8 cellular contexts compared by ENCODE assay signal in genomic region chr5:160008877-160009590, GRCh38. TPM values are rescaled to one million over a fixed set of nuclear protein-coding genes. Genes with fewer than 3 reads are reported as not detected.
DNase-seq lines count a peak whose midpoint lies in the region; ATAC-seq, FAIRE-seq and TF ChIP-seq lines count a peak whose summit lies in the region.

Gene TTC1, plus strand, starts transcription at chr5:160009139. Its CDS starts 1,390 bp downstream, at chr5:160010529.

- H3K4me3 Mint-ChIP-seq in CD14-positive monocyte: peak within 1 kb of the TSS; percentile 95 to 98

- peaks cover 19% of the 10 kb centered on the region for H3K4me1 Mint-ChIP-seq in CD14-positive monocyte

- CTCF ChIA-PET in HepG2 (lab: Yijun Ruan, JAX; ENCODE audit: low intra/inter-chr PET ratio, low total read pairs): no interaction called here

- peak within 1 kb of the TSS; percentile 70 for H3K27ac ChIP-seq in HepG2 (ENCODE audit: extremely low read length, insufficient read depth, low read length)

- TSS peak; percentile 77 for BruUV-seq in HepG2 (replicated peaks; lab: Mats Ljungman, UMichigan)

- WGBS in HepG2 (ENCODE audit: low lambda C conversion rate): under 1% methylated on average over 28 of the region's 31 CpGs

- H3K9me3 ChIP-seq in HepG2 (ENCODE audit: low read length): no peaks in the 10 kb centered on the region

- peak; percentile 100 for ATAC-seq in GM19395 (IDR thresholded peaks at IDR 0.05; ENCODE audit: unreplicated experiment)
- ATAC-seq in HG03565 (IDR thresholded peaks at IDR 0.05; ENCODE audit: unreplicated experiment): peak; percentile 99
- peak; percentile 98 for ATAC-seq in HepG2

- H4K20me1 ChIP-seq in HepG2 (ENCODE audit: insufficient read depth, low read length): no peaks in the 10 kb centered on the region

- peaks cover 23% of the 10 kb centered on the region for H3K79me2 ChIP-seq in HepG2 (ENCODE audit: insufficient read depth, low read length)

- H3K27ac Mint-ChIP-seq in CD14-positive monocyte: peak within 1 kb of the TSS; percentile 99 to 100 (median 99)

- TF ChIP-seq CTCF in CD14-positive monocyte (IDR thresholded peaks at IDR 0.05): no peak
- no peak for TF ChIP-seq CTCF in HepG2 (CRISPR knock-in tag; IDR thresholded peaks at IDR 0.05)

- H3K27me3 ChIP-seq in HepG2 (ENCODE audit: control insufficient read depth in 1 of 2, insufficient read depth in 2 of 2, low read length in 2 of 2): no peaks in the 10 kb centered on the region; a peak in 1 of 5 replicates

- FAIRE-seq in HepG2 (lab: Jason Lieb, UNC): peak; percentile 100

- H3K36me3 Mint-ChIP-seq in CD14-positive monocyte: peaks cover 20 to 35% of the 10 kb centered on the region in 2 donors

- H3K4me2 ChIP-seq in HepG2 (ENCODE audit: low read depth, low read length): peak within 1 kb of the TSS; percentile 90

- H3K4me1 ChIP-seq in HepG2 (ENCODE audit: insufficient read depth, low read length): peaks cover 44% of the 10 kb centered on the region

- intact Hi-C loops in CD14-positive monocyte (cut with micrococcal nuclease) (loop anchor here in 1 of 2 donors (5.0 to 10.0 kb wide), 2 partner anchors 108 to 664 kb away; partner anchors contain the start of gene PWWP2A), HepG2 (cut with micrococcal nuclease; ENCODE audit: unreplicated experiment) (loop anchor here (1.0 kb wide), 1 partner anchor 110 kb away; the partner anchor contains the start of gene PWWP2A)

- POLR2A ChIA-PET in HepG2 (lab: Yijun Ruan, JAX): interaction anchor here (0.9 to 1.0 kb wide), 4 partner anchors 13 to 110 kb away, joined by 3 to 4 read pairs (median 4); partner anchors contain the start of gene PWWP2A

- H3K36me3 ChIP-seq in HepG2 (replicated peaks in 1 of 2; ENCODE audit: control insufficient read depth in 1 of 2, insufficient read depth in 2 of 2, low read length in 2 of 2): peaks cover 0 to 6% of the 10 kb centered on the region in 2 experiments; a peak in 3 of 5 replicates

- peak; percentile 94 for TF ChIP-seq POLR2A in HepG2 (IDR thresholded peaks at IDR 0.05; ENCODE audit: insufficient read depth in 1 of 2, low read depth in 2 of 2, low read length in 2 of 2)

- H3K9ac ChIP-seq in HepG2 (ENCODE audit: insufficient read depth, low read depth, low read length): peak within 1 kb of the TSS; percentile 88

- no peak for TF ChIP-seq RAD21 in HepG2 (CRISPR knock-in tag; IDR thresholded peaks at IDR 0.05)

- peaks cover 0 to 14% (median 7%) of the 10 kb centered on the region in 3 donors for H3K27me3 Mint-ChIP-seq in CD14-positive monocyte (ENCODE audit: low read depth in 3 of 3)

- H3K4me3 ChIP-seq in HepG2 (replicated peaks in 1 of 3; ENCODE audit: insufficient read depth in 1 of 3, low read depth in 2 of 3, low read length in 3 of 3): peak within 1 kb of the TSS; percentile 65 to 84 (median 81)

- TF ChIP-seq EP300 in HepG2 (IDR thresholded peaks at IDR 0.05; ENCODE audit: low read depth in 2 of 2, low read length in 2 of 2) (no peak), HepG2 (CRISPR knock-in tag; IDR thresholded peaks at IDR 0.05; ENCODE audit: borderline replicate concordance) (0 out of 2 replicates have a peak, but pooled peaks have one; percentile 26)

- peak within 1 kb of the TSS; percentile 9 for H2AFZ ChIP-seq in HepG2 (ENCODE audit: low read length)

- in situ Hi-C loops in HepG2 (cut with HindIII; ENCODE audit: extremely low pct_ligation_motif_present, low pct_unique_long_range_greater_than_20kb): no loop called here

- DNase-seq in CD14-positive monocyte (ENCODE audit: low spot score) (peak; percentile 98), NCI-H774 (lab: John Stamatoyannopoulos, UW) (peak; percentile 98), dermis microvascular lymphatic vessel endothelial cell (ENCODE audit: low read depth in 2 of 2) (peak; percentile 99), HepG2 (ENCODE audit: low spot score) (peak; percentile 98)
- DNase-seq in activated CD4-positive, alpha-beta T cell treated with anti-CD3 and anti-CD28 coated beads, Interleukin-2, amount 50 U/mL, for 4 hours: peak; percentile 90 to 92
- peak; percentile 84 for DNase-seq in stimulated activated CD4-positive, alpha-beta T cell treated with anti-CD3 and anti-CD28 coated beads, Interleukin-4, amount 100 ng/mL, for 1 hour

- H3K9me3 Mint-ChIP-seq in CD14-positive monocyte: no peaks in the 10 kb centered on the region

TF ChIP-seq in HepG2, 621 proteins besides CTCF, POLR2A, EP300 and RAD21 (continues in another document):
- TF ChIP-seq PHF21A (CRISPR knock-in tag; IDR thresholded peaks at IDR 0.05) (no peak), ZBTB46 (CRISPR knock-in tag; IDR thresholded peaks at IDR 0.05; ENCODE audit: borderline replicate concordance) (no peak), ZNF576 (CRISPR knock-in tag; IDR thresholded peaks at IDR 0.05) (no peak), FOXK2 (IDR thresholded peaks at IDR 0.05) (no peak), SIX4 (CRISPR knock-in tag; IDR thresholded peaks at IDR 0.05) (peak; percentile 17; the same call in 1 of the 2 replicates), ZNF761 (CRISPR knock-in tag; conservative IDR thresholded peaks at IDR 0.05) (no peak), ARID5B (CRISPR knock-in tag; IDR thresholded peaks at IDR 0.05) (peak; percentile 64)

RNA-seq across cellular contexts. Expression of gene TTC1, which starts in this region (rescaled TPM):
- polyA plus RNA-seq in CD14-positive monocyte (10 to 100 TPM; 63.0 to 63.4 TPM), HepG2 (2011; rRNA removed) (15.2 and 16.1 TPM in 2 replicates)
- total RNA-seq in dermis microvascular lymphatic vessel endothelial cell (36.7 and 38.9 TPM in 2 replicates), HepG2 (2016; rRNA removed; fragmentation: Illumina TruSeq; extraction: Trizol) (72.1 and 104 TPM in 2 replicates)
- 19.3 and 21.9 TPM in 2 replicates for total RNA-seq in HepG2 (2016; cell fraction: cytosol; rRNA removed; fragmentation: Illumina TruSeq; extraction: Trizol; ENCODE audit: low read depth)
- 69.2 and 107 TPM in 2 replicates for total RNA-seq in HepG2 (2016; cell fraction: insoluble cytoplasmic fraction; rRNA removed; fragmentation: Illumina TruSeq; extraction: Trizol)
- 24.6 and 25.7 TPM in 2 replicates for total RNA-seq in HepG2 (2016; cell fraction: membrane; rRNA removed; fragmentation: Illumina TruSeq; extraction: Trizol)
- total RNA-seq in HepG2 (2016; cell fraction: nucleus; rRNA removed; fragmentation: Illumina TruSeq; extraction: Trizol): 28.3 and 31.8 TPM in 2 replicates
- 10.5 and 13.3 TPM in 2 replicates for polyA plus RNA-seq in HepG2 (2011; cell fraction: cytosol; rRNA removed)
- 6.2 and 8.3 TPM in 2 replicates for polyA plus RNA-seq in HepG2 (2011; cell fraction: nucleus; rRNA removed)
- polyA plus RNA-seq in HepG2 (2012): 23.2 and 26.0 TPM in 2 replicates
- 10.3 TPM in 2 replicates for polyA plus RNA-seq in HepG2 (2016; cell fraction: cytosol; fragmentation: Illumina TruSeq; extraction: Trizol; ENCODE audit: low read depth)
- 106 and 107 TPM in 2 replicates for polyA plus RNA-seq in HepG2 (2016; cell fraction: insoluble cytoplasmic fraction; fragmentation: Illumina TruSeq; extraction: Trizol; ENCODE audit: low read depth)
- 15.9 and 17.3 TPM in 2 replicates for polyA plus RNA-seq in HepG2 (2016; cell fraction: membrane; fragmentation: Illumina TruSeq; extraction: Trizol; ENCODE audit: low read depth)
- polyA plus RNA-seq in HepG2 (2016; cell fraction: nucleus; fragmentation: Illumina TruSeq; extraction: Trizol; ENCODE audit: insufficient read depth, low read depth): 37.7 and 41.1 TPM in 2 replicates
- polyA minus RNA-seq in HepG2 (2011; rRNA and poly(A)+ RNA removed; ENCODE audit: low replicate concordance): 16.7 and 45.6 TPM in 2 replicates
- 8.1 and 9.6 TPM in 2 replicates for polyA minus RNA-seq in HepG2 (2011; cell fraction: cytosol; rRNA and poly(A)+ RNA removed)
- 15.7 and 18.4 TPM in 2 replicates for polyA minus RNA-seq in HepG2 (2011; cell fraction: nucleus; rRNA and poly(A)+ RNA removed)

Comparison
In these comparisons a context has a peak if more than half of its experiments do, and no peak if none do; other contexts are left out.
1. Peak in every context shown above with its lines: DNase-seq, ATAC-seq, H3K4me3 ChIP-seq and H3K27ac ChIP-seq.